9 cellular contexts compared by ENCODE assay signal in the genomic region with DNA sequence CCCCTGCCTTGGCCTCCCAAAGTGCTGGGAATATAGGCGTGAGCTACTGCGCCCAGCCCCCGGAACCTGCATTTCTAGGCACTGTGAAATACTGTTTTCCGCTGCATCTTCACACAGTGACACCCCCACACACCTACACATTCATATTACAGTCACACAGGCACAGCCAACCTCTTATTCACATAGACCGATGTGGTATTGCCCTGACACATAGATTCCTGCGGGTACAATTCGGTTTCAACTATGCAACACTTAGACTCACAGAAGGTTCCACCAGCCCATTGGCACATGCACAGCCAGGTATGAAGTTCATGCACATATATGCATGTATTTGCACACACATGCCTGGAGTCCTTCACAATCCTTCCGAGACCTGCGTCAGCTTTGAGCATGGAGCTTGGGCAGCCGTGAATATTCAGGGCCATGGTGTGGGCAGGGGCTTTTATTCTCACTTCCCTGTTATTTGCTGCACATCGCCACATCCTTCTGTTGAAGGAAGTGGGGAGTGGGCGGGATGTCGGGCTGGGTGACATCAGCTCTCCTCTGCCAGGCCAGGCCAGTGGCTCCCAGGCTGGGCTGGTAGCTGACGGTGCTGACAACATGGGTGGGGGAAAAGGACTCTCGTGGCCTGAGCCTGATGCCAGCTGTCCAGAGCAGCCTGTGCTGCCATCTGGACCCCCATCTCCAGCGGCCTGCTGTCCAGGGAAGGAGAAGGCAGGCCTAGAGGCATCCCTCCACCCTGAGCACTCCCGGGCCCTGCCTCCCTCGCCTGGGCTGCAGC. TPM values are rescaled to one million over a fixed set of nuclear protein-coding genes. Genes with fewer than 3 reads are reported as not detected.
DNase-seq lines count a peak whose midpoint lies in the region; ATAC-seq, FAIRE-seq and TF ChIP-seq lines count a peak whose summit lies in the region.
"Had no signal": no experiment of that assay in that cellular context is flagged by ENCODE, and none has a peak within 500 bp of the region (broad histone marks: within the 10 kb centered on the region; RNA-seq: fewer than 3 reads in every experiment).

No MANE protein-coding gene starts in this region.

- no peak overlapping the region for H3K27ac Mint-ChIP-seq in GM23338

- 0 out of 2 replicates have a peak, but pooled peaks cover 5% of the 10 kb centered on the region for H3F3A ChIP-seq in GM23338 (replicated peaks; ENCODE audit: low read depth)

- WGBS in small intestine, 3 donors: 58 to 67% (median 62%) methylated on average over 18 of the region's 18 CpGs

- H3K27ac ChIP-seq in caudate nucleus (ENCODE audit: low read depth, low read length) (peak overlapping the region; percentile 62), small intestine (ENCODE audit: low read depth in 1 of 2, low read length in 1 of 2) (peak overlapping the region; percentile 68 to 73), GM23338 (ENCODE audit: low read depth) (no peak overlapping the region)

- no peak for TF ChIP-seq CTCF in GM23338 (conservative IDR thresholded peaks at IDR 0.05; ENCODE audit: low read depth in 2 of 2)

- H3K4me1 ChIP-seq in small intestine (ENCODE audit: control insufficient read depth in 2 of 2, insufficient read depth in 1 of 2, low read depth in 1 of 2, low read length in 1 of 2) (peaks cover 0 to 3% of the 10 kb centered on the region in 2 donors), GM23338 (ENCODE audit: insufficient read depth) (peaks cover 5% of the 10 kb centered on the region; the same call in 1 of the 2 replicates)

- H3K4me3 ChIP-seq in small intestine (ENCODE audit: low read depth in 1 of 2, low read length in 2 of 2) (no peak overlapping the region), GM23338 (no peak overlapping the region)

- no peaks in the 10 kb centered on the region for H3K79me2 ChIP-seq in GM23338 (replicated peaks; ENCODE audit: insufficient read depth)

- no peaks in the 10 kb centered on the region for H3K36me3 Mint-ChIP-seq in GM23338 (ENCODE audit: low read depth)

- H3K27me3 Mint-ChIP-seq in GM23338 (ENCODE audit: insufficient read depth, low read depth, poor library complexity): peaks cover 23% of the 10 kb centered on the region

- peaks cover 1% of the 10 kb centered on the region; the same call in 1 of the 3 replicates for H3K9me3 Mint-ChIP-seq in GM23338

- no peaks in the 10 kb centered on the region for H3K9me2 ChIP-seq in GM23338 (ENCODE audit: insufficient read depth)

- DNase-seq in GM18507 (ENCODE audit: extremely low spot score, insufficient read length, low read depth): no peak
- peak; percentile 40 for DNase-seq in T-helper 22 cell (ENCODE audit: low read depth)
- DNase-seq in caudate nucleus (lab: John Stamatoyannopoulos, UW): peak in 31 of 61 donors; percentile 16 to 79 (median 41)
- DNase-seq in small intestine: no peak
- DNase-seq in GM23338 (ENCODE audit: low spot score): no peak
- DNase-seq in DMS53 treated with DMSO at 0.1 percent for 48 hours (lab: John Stamatoyannopoulos, UW; ENCODE audit: unreplicated experiment): no peak
- DNase-seq in NCI-H2029 treated with DMSO at 0.1 percent for 48 hours (lab: John Stamatoyannopoulos, UW): no peak
- DNase-seq: amniotic stem cell had no signal

- H3K4me1 Mint-ChIP-seq in GM23338: peaks cover 9% of the 10 kb centered on the region

- no peaks in the 10 kb centered on the region for H3K9me3 ChIP-seq in small intestine (ENCODE audit: control insufficient read depth, low read depth)

- no peak overlapping the region for H3K4me3 Mint-ChIP-seq in GM23338

- no peaks in the 10 kb centered on the region for H3K27me3 ChIP-seq in small intestine (ENCODE audit: control insufficient read depth in 2 of 2, insufficient read depth in 2 of 2, low read length in 2 of 2)
- peaks cover 32% of the 10 kb centered on the region for H3K27me3 ChIP-seq in GM23338 (ENCODE audit: insufficient read depth)

- H3K36me3 ChIP-seq in small intestine (ENCODE audit: control insufficient read depth in 2 of 2, insufficient read depth in 2 of 2, low read length in 2 of 2) (no peaks in the 10 kb centered on the region), GM23338 (ENCODE audit: insufficient read depth) (no peaks in the 10 kb centered on the region)

- no peaks in the 10 kb centered on the region for H4K20me1 ChIP-seq in GM23338 (replicated peaks; ENCODE audit: insufficient read depth)

- no peak overlapping the region for H2AFZ ChIP-seq in GM23338

- FAIRE-seq in GM18507 (lab: Jason Lieb, UNC): peak; percentile 86
- FAIRE-seq in small intestine (lab: Jason Lieb, UNC): no peak

- no peak overlapping the region for H3K4me2 ChIP-seq in GM23338

- ATAC-seq in GM23338: no peak
- ATAC-seq in HG03354 (IDR thresholded peaks at IDR 0.05; ENCODE audit: poor library complexity, severe bottlenecking, unreplicated experiment): no peak

TF ChIP-seq in GM23338, 12 proteins besides CTCF, POLR2A, EP300 and RAD21:
- TF ChIP-seq ZNF331 (CRISPR knock-in tag; IDR thresholded peaks at IDR 0.05; ENCODE audit: low read depth) (no peak), EZH2 (IDR thresholded peaks at IDR 0.05; ENCODE audit: low read depth, unreplicated experiment) (no peak), EZH2phosphoT487 (IDR thresholded peaks at IDR 0.05; ENCODE audit: unreplicated experiment) (no peak), NANOG (IDR thresholded peaks at IDR 0.05; ENCODE audit: borderline replicate concordance) (no peak), STAT1 (IDR thresholded peaks at IDR 0.05; ENCODE audit: unreplicated experiment) (no peak), ZNF114 (CRISPR knock-in tag; IDR thresholded peaks at IDR 0.05) (no peak)
- TF ChIP-seq, protein P1, sequence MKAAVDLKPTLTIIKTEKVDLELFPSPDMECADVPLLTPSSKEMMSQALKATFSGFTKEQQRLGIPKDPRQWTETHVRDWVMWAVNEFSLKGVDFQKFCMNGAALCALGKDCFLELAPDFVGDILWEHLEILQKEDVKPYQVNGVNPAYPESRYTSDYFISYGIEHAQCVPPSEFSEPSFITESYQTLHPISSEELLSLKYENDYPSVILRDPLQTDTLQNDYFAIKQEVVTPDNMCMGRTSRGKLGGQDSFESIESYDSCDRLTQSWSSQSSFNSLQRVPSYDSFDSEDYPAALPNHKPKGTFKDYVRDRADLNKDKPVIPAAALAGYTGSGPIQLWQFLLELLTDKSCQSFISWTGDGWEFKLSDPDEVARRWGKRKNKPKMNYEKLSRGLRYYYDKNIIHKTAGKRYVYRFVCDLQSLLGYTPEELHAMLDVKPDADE (IDR thresholded peaks at IDR 0.05): no peak

RNA-seq across cellular contexts. Expression of a gene that starts 5.4 kb away (rescaled TPM):
- polyA plus RNA-seq in small intestine: 100 to 1,000 TPM; 128 to 202 (median 146) TPM
- 163 and 183 TPM in 2 replicates for total RNA-seq in GM23338 (2014; rRNA removed; shearing (Covaris generic))
- polyA plus RNA-seq in GM23338 (2016; fragmentation: Nextera tagmentation; extraction: Ambion mirVana): 270 and 280 TPM in 2 replicates

RNA-seq across cellular contexts. Expression of a gene that starts 11.6 kb away (rescaled TPM):
- polyA plus RNA-seq in small intestine: 1 to 10 TPM in 2 of 3 donors, under 1 TPM in 1; 0.67 to 3.5 (median 2.4) TPM
- total RNA-seq in GM23338 (2014; rRNA removed; shearing (Covaris generic)): 5.2 and 5.4 TPM in 2 replicates
- polyA plus RNA-seq in GM23338 (2016; fragmentation: Nextera tagmentation; extraction: Ambion mirVana): 5.2 and 5.4 TPM in 2 replicates

RNA-seq across cellular contexts. Expression of a gene that starts 28.3 kb away (rescaled TPM):
- polyA plus RNA-seq in small intestine (100 to 1,000 TPM in 2 of 3 donors, 10 to 100 TPM in 1; 81.8 to 162 (median 146) TPM), GM23338 (2016; fragmentation: Nextera tagmentation; extraction: Ambion mirVana) (30.7 and 35.9 TPM in 2 replicates)
- total RNA-seq in GM23338 (2014; rRNA removed; shearing (Covaris generic)): 22.2 and 29.1 TPM in 2 replicates

Comparison
In these comparisons a context has a peak if more than half of its experiments do, and no peak if none do; other contexts are left out.
1. DNase-seq: peak in T-helper 22 cell (single experiment) and caudate nucleus (31 of 61); none in GM18507 (single experiment), small intestine (single experiment), GM23338 (single experiment), DMS53 treated with DMSO at 0.1 percent for 48 hours (single experiment) and NCI-H2029 treated with DMSO at 0.1 percent for 48 hours (single experiment).